ENCODE assay signal across 29 cellular contexts in genomic region chr5:90930756-90931431, GRCh38.
A peak's percentile ranks its signal among the peaks of the same experiment; 100 is the strongest.
DNase-seq lines count a peak whose midpoint lies in the region; ATAC-seq and TF ChIP-seq lines count a peak whose summit lies in the region.
"Had no signal": no experiment of that assay in that cellular context is flagged by ENCODE, and none has a peak within 500 bp of the region (broad histone marks: within the 10 kb centered on the region; RNA-seq: fewer than 3 reads in every experiment).

No MANE protein-coding gene starts in this region.

- WGBS in liver, result 44% methylated on average over 4 of the region's 4 CpGs
- WGBS in smooth muscle cell (ENCODE audit: low lambda C conversion rate), result 69% methylated on average over 4 of the region's 4 CpGs
- WGBS in spleen, 5 donors, result 60 to 83% (median 66%) methylated on average over 4 of the region's 4 CpGs

- no peak for TF ChIP-seq RAD21 in liver (IDR thresholded peaks at IDR 0.05)

- no peak overlapping the region for H3K4me3 ChIP-seq in liver (ENCODE audit: low read depth in 1 of 3, low read length in 3 of 3)
- peak overlapping the region; percentile 40 for H3K4me3 ChIP-seq in smooth muscle cell
- no peak overlapping the region for H3K4me3 ChIP-seq in upper lobe of right lung
- H3K4me3 ChIP-seq in spleen, result no peak overlapping the region
- H3K4me3 ChIP-seq: suprapubic skin, uterus had no signal

- peaks cover 55% of the 10 kb centered on the region for H3K4me1 Mint-ChIP-seq in brain
- H3K4me1 Mint-ChIP-seq: central memory CD8-positive, alpha-beta T cell; stimulated activated naive B cell treated with anti-CD40 and anti-IgM and Interleukin-4, amounts not matched to agents 10 μg/mL and 1 μg/mL and 100 μg/mL, for 72 hours had no signal

- peak; percentile 2 for DNase-seq in SHP77 treated with DMSO at 0.1 percent for 48 hours (lab: John Stamatoyannopoulos, UW)
- no peak for DNase-seq in SHP77 (lab: John Stamatoyannopoulos, UW)
- no peak for DNase-seq in smooth muscle cell (lab: John Stamatoyannopoulos, UW; ENCODE audit: unreplicated experiment)
- no peak for DNase-seq in NCI-H748 (lab: John Stamatoyannopoulos, UW; ENCODE audit: unreplicated experiment)
- DNase-seq in upper lobe of right lung, result no peak
- no peak for DNase-seq in spleen
- DNase-seq: activated CD8-positive, alpha-beta T cell treated with anti-CD3 and anti-CD28 coated beads, Interleukin-2, amount 10 ng/mL, durations not matched to agents 7 days and 5 days; activated effector memory CD4-positive, alpha-beta T cell treated with Interleukin-2 at 50 U/mL for 16 hours; activated naive CD8-positive, alpha-beta T cell treated with anti-CD3 and anti-CD28 coated beads, Interleukin-2, amount 10 ng/mL, durations not matched to agents 7 days and 5 days; activated T-cell treated with anti-CD3 and anti-CD28 coated beads for 4 hours; Calu3; KBM-7; natural killer cell; NCI-H1105; NCI-H2029; NCI-H226; NCI-H69; right cardiac atrium; SK-N-SH; stimulated activated naive B cell treated with anti-CD40 and anti-IgM and Interleukin-4, amounts not matched to agents 10 μg/mL and 1 μg/mL and 100 μg/mL, for 72 hours; uterus had no signal

- no peaks in the 10 kb centered on the region for H3K27me3 Mint-ChIP-seq in brain

- TF ChIP-seq CTCF in brain (conservative IDR thresholded peaks at IDR 0.05) (no peak), liver (IDR thresholded peaks at IDR 0.05; ENCODE audit: low read depth, low read length, missing input control) (no peak), smooth muscle cell (IDR thresholded peaks at IDR 0.05; ENCODE audit: borderline replicate concordance, insufficient read depth, poor library complexity, severe bottlenecking) (no peak), upper lobe of right lung (IDR thresholded peaks at IDR 0.05) (no peak), spleen (IDR thresholded peaks at IDR 0.05 in 8 of 11, conservative IDR thresholded peaks at IDR 0.05 in 3 of 11) (no peak)

- peak overlapping the region; percentile 78 for H3K4me2 ChIP-seq in smooth muscle cell
- H3K4me2 ChIP-seq: SK-N-SH had no signal

- peak overlapping the region; percentile 86 to 90 for H3K27ac ChIP-seq in liver (ENCODE audit: low read depth in 1 of 2, low read length in 2 of 2)
- peak overlapping the region; percentile 79 for H3K27ac ChIP-seq in smooth muscle cell (ENCODE audit: low read depth)
- H3K27ac ChIP-seq in upper lobe of right lung, result no peak overlapping the region
- no peak overlapping the region for H3K27ac ChIP-seq in spleen
- H3K27ac ChIP-seq: 22Rv1, suprapubic skin had no signal

- peak overlapping the region in 3 of 5 experiments; percentile 9 to 88 (median 31) for H3K4me3 Mint-ChIP-seq in brain
- H3K4me3 Mint-ChIP-seq: activated CD8-positive, alpha-beta T cell treated with anti-CD3 and anti-CD28 coated beads, Interleukin-2, amount 10 ng/mL, durations not matched to agents 7 days and 5 days; activated naive CD8-positive, alpha-beta T cell treated with anti-CD3 and anti-CD28 coated beads, Interleukin-2, amount 10 ng/mL, durations not matched to agents 7 days and 5 days; CD14-positive monocyte; central memory CD8-positive, alpha-beta T cell; dendritic cell treated with granulocyte-macrophage colony-stimulating factor and Interleukin-4, amounts not matched to agents 40 ng/mL and 50 ng/mL, for 4 days; natural killer cell; stimulated activated naive B cell treated with anti-CD40 and anti-IgM and Interleukin-4, amounts not matched to agents 10 μg/mL and 1 μg/mL and 100 μg/mL, for 72 hours; T-helper 1 cell treated with Interleukin-12 subunit alpha and Interleukin-12 subunit beta and Interleukin-4 antibody, amounts not matched to agents 30 μg/mL and 1 μg/mL, for 36 hours had no signal

- H3K27me3 ChIP-seq in liver (ENCODE audit: control insufficient read depth in 4 of 4, insufficient read depth in 4 of 4, low read length in 3 of 4) (no peaks in the 10 kb centered on the region), smooth muscle cell (ENCODE audit: low read depth) (no peaks in the 10 kb centered on the region), upper lobe of right lung (no peaks in the 10 kb centered on the region), spleen (replicated peaks in 1 of 7) (no peaks in the 10 kb centered on the region)
- H3K27me3 ChIP-seq: suprapubic skin, uterus had no signal

- H3K9me3 ChIP-seq in liver (ENCODE audit: control insufficient read depth in 4 of 4, low read length in 3 of 4) (no peaks in the 10 kb centered on the region), smooth muscle cell (replicated peaks; ENCODE audit: low read depth) (no peaks in the 10 kb centered on the region), upper lobe of right lung (no peaks in the 10 kb centered on the region), spleen (peaks cover 0 to 6% (median 0%) of the 10 kb centered on the region in 8 donors)
- H3K9me3 ChIP-seq: suprapubic skin, uterus had no signal

- peak overlapping the region; percentile 85 for H2AFZ ChIP-seq in smooth muscle cell (ENCODE audit: low read depth)

- no peak for TF ChIP-seq POLR2A in spleen (IDR thresholded peaks at IDR 0.05)

- H3K36me3 Mint-ChIP-seq in brain, result peaks cover 6% of the 10 kb centered on the region
- H3K36me3 Mint-ChIP-seq: activated naive CD8-positive, alpha-beta T cell treated with anti-CD3 and anti-CD28 coated beads, Interleukin-2, amount 10 ng/mL, durations not matched to agents 7 days and 5 days; CD14-positive monocyte; natural killer cell; stimulated activated naive B cell treated with anti-CD40 and anti-IgM and Interleukin-4, amounts not matched to agents 10 μg/mL and 1 μg/mL and 100 μg/mL, for 72 hours had no signal

- H3K9ac ChIP-seq in liver (ENCODE audit: low read depth in 1 of 2, low read length in 2 of 2) (peak overlapping the region; percentile 54 to 94), smooth muscle cell (ENCODE audit: low read depth) (no peak overlapping the region)
- H3K9ac ChIP-seq: SK-N-SH had no signal

- H3K27ac Mint-ChIP-seq in brain, result peak overlapping the region in 3 of 5 experiments; percentile 9 to 81 (median 63)
- H3K27ac Mint-ChIP-seq: activated CD8-positive, alpha-beta T cell treated with anti-CD3 and anti-CD28 coated beads, Interleukin-2, amount 10 ng/mL, durations not matched to agents 7 days and 5 days; activated naive CD8-positive, alpha-beta T cell treated with anti-CD3 and anti-CD28 coated beads, Interleukin-2, amount 10 ng/mL, durations not matched to agents 7 days and 5 days; CD14-positive monocyte; dendritic cell treated with granulocyte-macrophage colony-stimulating factor and Interleukin-4, amounts not matched to agents 40 ng/mL and 50 ng/mL, for 4 days; natural killer cell; stimulated activated naive B cell treated with anti-CD40 and anti-IgM and Interleukin-4, amounts not matched to agents 10 μg/mL and 1 μg/mL and 100 μg/mL, for 72 hours; T-helper 1 cell treated with Interleukin-12 subunit alpha and Interleukin-12 subunit beta and Interleukin-4 antibody, amounts not matched to agents 30 μg/mL and 1 μg/mL, for 36 hours had no signal

- intact Hi-C loops in upper lobe of right lung (cut with DNase I) (no loop called here), spleen (cut with DNase I; ENCODE audit: low total_unique reads) (loop anchor here (10.0 kb wide), 1 partner anchor 454 kb away; the partner anchor contains the start of gene ARRDC3)

- no peak for ATAC-seq in upper lobe of right lung
- ATAC-seq: activated CD8-positive, alpha-beta T cell treated with anti-CD3 and anti-CD28 coated beads, Interleukin-2, amount 10 ng/mL, durations not matched to agents 7 days and 5 days; natural killer cell; right cardiac atrium; stimulated activated naive B cell treated with anti-CD40 and anti-IgM and Interleukin-4, amounts not matched to agents 10 μg/mL and 1 μg/mL and 100 μg/mL, for 72 hours had no signal

- no peaks in the 10 kb centered on the region for H3K79me2 ChIP-seq in smooth muscle cell (ENCODE audit: low read depth)

- no peaks in the 10 kb centered on the region for H4K20me1 ChIP-seq in smooth muscle cell (ENCODE audit: low read depth)

- peaks cover 0 to 19% (median 10%) of the 10 kb centered on the region in 4 donors for H3K4me1 ChIP-seq in liver (ENCODE audit: control insufficient read depth in 4 of 4, insufficient read depth in 4 of 4, low read length in 3 of 4)
- peaks cover 36% of the 10 kb centered on the region for H3K4me1 ChIP-seq in smooth muscle cell (ENCODE audit: low read depth)
- H3K4me1 ChIP-seq in upper lobe of right lung, result peaks cover 9% of the 10 kb centered on the region
- no peaks in the 10 kb centered on the region for H3K4me1 ChIP-seq in spleen
- H3K4me1 ChIP-seq: uterus had no signal

- H3K36me3 ChIP-seq in liver (ENCODE audit: control insufficient read depth in 4 of 4, insufficient read depth in 3 of 4, low read depth in 1 of 4, low read length in 3 of 4) (no peaks in the 10 kb centered on the region), smooth muscle cell (ENCODE audit: low read depth) (no peaks in the 10 kb centered on the region), upper lobe of right lung (no peaks in the 10 kb centered on the region), spleen (no peaks in the 10 kb centered on the region)
- H3K36me3 ChIP-seq: suprapubic skin, uterus had no signal

- H3K9me3 Mint-ChIP-seq in brain, result peaks cover 3 to 13% (median 6%) of the 10 kb centered on the region in 5 experiments
- H3K9me3 Mint-ChIP-seq: activated naive CD8-positive, alpha-beta T cell treated with anti-CD3 and anti-CD28 coated beads, Interleukin-2, amount 10 ng/mL, durations not matched to agents 7 days and 5 days; central memory CD8-positive, alpha-beta T cell; dendritic cell treated with granulocyte-macrophage colony-stimulating factor and Interleukin-4, amounts not matched to agents 40 ng/mL and 50 ng/mL, for 4 days; natural killer cell had no signal

- peaks cover 4% of the 10 kb centered on the region for H3F3A ChIP-seq in smooth muscle cell (ENCODE audit: low read depth)

TF ChIP-seq in liver, 16 proteins besides CTCF, POLR2A, EP300 and RAD21:
- peak; percentile 23 for TF ChIP-seq TAF1 (conservative IDR thresholded peaks at IDR 0.05)
- peak; percentile 32 for TF ChIP-seq YY1 (IDR thresholded peaks at IDR 0.05)
- TF ChIP-seq JUND (IDR thresholded peaks at IDR 0.05), result no peak

Comparison
In these comparisons a context has a peak if more than half of its experiments do, and no peak if none do; other contexts are left out.
1. H3K27ac ChIP-seq: peak in liver (2 of 2) and smooth muscle cell (single experiment); none in upper lobe of right lung (single experiment) and spleen (0 of 8).